8 cellular contexts compared by ENCODE assay signal in the genomic region with DNA sequence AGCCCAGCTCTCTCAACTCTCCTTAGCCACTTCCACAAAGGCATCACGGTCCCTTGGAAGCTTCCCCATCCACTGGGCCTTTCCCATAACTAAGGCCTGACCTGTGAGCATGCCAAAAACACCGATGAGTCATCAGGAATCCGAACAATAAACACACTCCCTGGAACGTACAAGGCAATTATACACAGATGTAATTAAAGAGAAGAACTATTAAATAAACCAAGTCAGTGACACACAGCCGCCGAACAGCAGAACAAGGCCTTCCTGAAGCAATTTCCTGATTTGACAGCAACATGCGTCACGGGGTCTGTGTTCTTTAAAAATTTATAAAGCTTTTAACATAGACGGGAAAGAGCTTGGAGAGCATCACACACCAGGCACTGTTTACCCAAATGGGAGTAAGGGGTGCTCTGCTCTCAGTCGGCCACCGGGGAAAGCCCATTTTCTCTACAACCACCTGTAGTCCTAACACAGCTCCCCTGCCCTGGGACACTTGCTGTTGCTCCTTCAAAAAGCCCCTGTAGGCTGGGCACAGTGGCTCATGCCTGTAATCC. TPM values are rescaled to one million over a fixed set of nuclear protein-coding genes. Genes with fewer than 3 reads are reported as not detected.
DNase-seq lines count a peak whose midpoint lies in the region; ATAC-seq and TF ChIP-seq lines count a peak whose summit lies in the region.

No MANE protein-coding gene starts in this region.

- H3K18ac ChIP-seq in mesenchymal stem cell (ENCODE audit: low read depth in 1 of 2, low read length in 2 of 2): peak overlapping the region in 1 of 2 experiments; percentile 92

- H3K23ac ChIP-seq in mesenchymal stem cell (ENCODE audit: low read length in 2 of 2): no peak overlapping the region

- WGBS in mesenchymal stem cell: 1% methylated on average over 11 of the region's 11 CpGs

- in situ Hi-C loops in GM13976 (cut with MboI; ENCODE audit: low sequenced_read_pairs, unreplicated experiment): no loop called here

- H2BK12ac ChIP-seq in mesenchymal stem cell (ENCODE audit: low read length in 2 of 2): peak overlapping the region in 1 of 2 experiments; percentile 96

- peak overlapping the region; percentile 71 for H3K9ac ChIP-seq in mesenchymal stem cell (ENCODE audit: low read length)

- H3K9me3 ChIP-seq in A673 (ENCODE audit: low read depth, low read length, poor library complexity, severe bottlenecking) (no peaks in the 10 kb centered on the region), mesenchymal stem cell (ENCODE audit: control insufficient read depth, low read length) (no peaks in the 10 kb centered on the region)

- H4K91ac ChIP-seq in mesenchymal stem cell (ENCODE audit: low read length): no peak overlapping the region

- BruUV-seq in A673 (replicated peaks; lab: Mats Ljungman, UMichigan): no TSS peak

- peaks cover 2% of the 10 kb centered on the region for H3K79me1 ChIP-seq in mesenchymal stem cell (replicated peaks; ENCODE audit: low read length, poor library complexity, severe bottlenecking)

- H3K36me3 ChIP-seq in A673 (ENCODE audit: insufficient read depth, low read length, poor library complexity, severe bottlenecking) (peaks cover 10% of the 10 kb centered on the region), mesenchymal stem cell (ENCODE audit: control insufficient read depth in 1 of 2, insufficient read depth in 2 of 2, low read depth in 1 of 2, low read length in 2 of 2) (peaks cover 8 to 11% of the 10 kb centered on the region in 2 experiments)

- POLR2A ChIA-PET in A673 (lab: Charles Lee; ENCODE audit: low non-redundant PET): no interaction called here

- intact Hi-C loops in A673 (cut with micrococcal nuclease; ENCODE audit: unreplicated experiment): no loop called here

- no peaks in the 10 kb centered on the region for H3K27me3 ChIP-seq in A673 (replicated peaks; ENCODE audit: insufficient read depth, low read depth, low read length, poor library complexity)
- H3K27me3 ChIP-seq in mesenchymal stem cell (ENCODE audit: control insufficient read depth in 1 of 2, insufficient read depth in 1 of 2, low read length in 2 of 2): no peaks in the 10 kb centered on the region

- H3K27ac ChIP-seq in A673 (ENCODE audit: low read depth, low read length, poor library complexity, severe bottlenecking) (peak overlapping the region; percentile 75), cingulate gyrus (ENCODE audit: low read depth, low read length) (peak overlapping the region; percentile 60), mesenchymal stem cell (ENCODE audit: low read length, poor library complexity, severe bottlenecking) (peak overlapping the region; percentile 76)

- no peak overlapping the region for H3K4me2 ChIP-seq in mesenchymal stem cell (ENCODE audit: low read length, poor library complexity, severe bottlenecking)

- H2BK5ac ChIP-seq in mesenchymal stem cell (ENCODE audit: low read depth, low read length, poor library complexity, severe bottlenecking): no peak overlapping the region

- peak overlapping the region; percentile 11 for H2AK5ac ChIP-seq in mesenchymal stem cell (ENCODE audit: low read length, severe bottlenecking)

- CTCF ChIA-PET in A673 (lab: Charles Lee): interaction anchor here (1.3 kb wide), 1 partner anchor 12 kb away, joined by 6 read pairs; no protein-coding TSS in a partner anchor

- H3K4ac ChIP-seq in mesenchymal stem cell (ENCODE audit: low read depth in 1 of 2, low read length in 2 of 2): peak overlapping the region in 1 of 2 experiments; percentile 78

- H3K14ac ChIP-seq in mesenchymal stem cell (ENCODE audit: low read length in 2 of 2): no peak overlapping the region

- H4K8ac ChIP-seq in mesenchymal stem cell (ENCODE audit: low read length): no peak overlapping the region

- ATAC-seq in GM21381 (IDR thresholded peaks at IDR 0.05; ENCODE audit: unreplicated experiment): no peak

- no peak overlapping the region for H2BK15ac ChIP-seq in mesenchymal stem cell (ENCODE audit: low read depth, poor library complexity, severe bottlenecking)

- H2AFZ ChIP-seq in mesenchymal stem cell (ENCODE audit: low read depth, low read length): no peak overlapping the region

- H3K4me3 ChIP-seq in A673 (ENCODE audit: low read depth, low read length, poor library complexity, severe bottlenecking): no peak overlapping the region
- peak overlapping the region in 1 of 2 experiments; percentile 10 for H3K4me3 ChIP-seq in mesenchymal stem cell (ENCODE audit: insufficient read depth in 1 of 2, low read depth in 1 of 2, low read length in 2 of 2)

- H2BK120ac ChIP-seq in mesenchymal stem cell (ENCODE audit: low read depth, low read length): no peak overlapping the region

- no peak for TF ChIP-seq CTCF in A673 (conservative IDR thresholded peaks at IDR 0.05; ENCODE audit: low read depth, low read length)
- TF ChIP-seq CTCF in GM13976 (IDR thresholded peaks at IDR 0.05; ENCODE audit: borderline replicate concordance, control extremely low read depth, extremely low read depth, insufficient read depth, missing control alignments): no peak

- peaks cover 17% of the 10 kb centered on the region for H3K4me1 ChIP-seq in A673 (ENCODE audit: insufficient read depth, low read length, poor library complexity, severe bottlenecking)
- peaks cover 18% of the 10 kb centered on the region for H3K4me1 ChIP-seq in mesenchymal stem cell (ENCODE audit: control insufficient read depth, insufficient read depth, low read depth, low read length)

- DNase-seq in A673 (ENCODE audit: low spot score) (peak; percentile 88), NCI-H1417 treated with DMSO at 0.1 percent for 48 hours (lab: John Stamatoyannopoulos, UW) (peak; percentile 75), mesenchymal stem cell (peak; percentile 97), retina (no peak), UCSD-AML1 (lab: John Stamatoyannopoulos, UW; ENCODE audit: unreplicated experiment) (no peak), GM13976 (ENCODE audit: low spot score) (no peak)

RNA-seq across cellular contexts. Expression of a gene that starts 29.4 kb away (rescaled TPM):
- total RNA-seq in A673 (2021): 33.8 and 40.4 TPM in 2 replicates
- polyA plus RNA-seq in mesenchymal stem cell (2013, experiment 1 of 2): 14.8 TPM
- polyA plus RNA-seq in mesenchymal stem cell (2013, experiment 2 of 2): 12.9 TPM

Comparison
In these comparisons a context has a peak if more than half of its experiments do, and no peak if none do; other contexts are left out.
1. DNase-seq: peak in A673 (single experiment), NCI-H1417 treated with DMSO at 0.1 percent for 48 hours (single experiment) and mesenchymal stem cell (single experiment); none in retina (single experiment), UCSD-AML1 (single experiment) and GM13976 (single experiment).
2. Peak in every context shown above with its lines, with median percentiles within 50 percentile points of each other: H3K27ac ChIP-seq.